ENCODE assay signal across 15 cellular contexts in the genomic region with DNA sequence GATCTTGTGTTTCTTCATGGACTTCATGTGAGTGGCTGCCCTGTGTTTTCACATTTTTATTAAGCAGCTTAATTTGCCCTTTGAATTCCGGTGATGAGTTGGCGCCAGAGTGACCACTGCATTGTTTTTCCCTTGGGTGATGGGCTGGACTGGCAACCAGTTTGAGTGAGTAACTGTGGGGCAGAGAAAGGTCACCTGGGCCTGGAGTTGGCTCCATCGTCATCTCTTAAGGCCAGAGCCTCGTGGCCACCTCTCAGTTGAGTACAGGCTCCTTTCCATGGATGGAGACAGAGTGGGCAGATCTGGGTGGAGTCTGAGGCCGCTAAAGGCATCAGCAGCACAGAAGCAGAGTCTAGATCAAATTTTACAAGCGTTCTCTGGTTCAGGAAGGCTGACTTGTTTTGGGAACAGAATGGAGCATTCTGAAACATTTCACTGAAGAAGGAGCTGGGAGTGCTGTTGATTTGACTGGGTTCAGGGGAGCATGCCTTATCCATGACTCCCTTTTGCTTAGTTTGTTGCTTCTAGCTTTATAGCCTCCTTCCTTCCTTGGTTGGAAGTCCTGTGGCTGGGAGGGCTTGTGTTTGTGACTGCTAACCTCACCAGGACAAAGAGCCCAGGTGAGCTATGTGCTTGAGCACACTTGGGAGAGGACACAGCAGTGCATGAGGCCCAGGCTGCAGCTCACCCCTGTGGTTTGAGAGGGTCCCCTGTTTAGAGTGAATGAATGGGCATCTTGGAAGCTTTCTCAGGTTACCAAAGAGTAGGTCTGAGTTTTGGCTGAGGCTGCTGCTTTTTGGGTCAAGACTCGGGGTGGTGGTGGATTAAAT. TPM values are rescaled to one million over a fixed set of nuclear protein-coding genes. Genes with fewer than 3 reads are reported as not detected.
DNase-seq lines count a peak whose midpoint lies in the region; ATAC-seq and TF ChIP-seq lines count a peak whose summit lies in the region.
"Had no signal": no experiment of that assay in that cellular context is flagged by ENCODE, and none has a peak within 500 bp of the region (broad histone marks: within the 10 kb centered on the region; RNA-seq: fewer than 3 reads in every experiment).

No MANE protein-coding gene starts in this region.

- TF ChIP-seq CTCF in fibroblast of villous mesenchyme (IDR thresholded peaks at IDR 0.05; ENCODE audit: insufficient read depth, low read depth, low read length) (no peak), retinal pigment epithelial cell (conservative IDR thresholded peaks at IDR 0.05; ENCODE audit: low read depth, low read length) (no peak)

- H3K4me3 ChIP-seq in SJSA1 (no peak overlapping the region), fibroblast of villous mesenchyme (ENCODE audit: low read depth, low read length) (no peak overlapping the region), retinal pigment epithelial cell (ENCODE audit: low read length) (no peak overlapping the region)
- H3K4me3 ChIP-seq: Peyer's patch, testis had no signal

- H3K4me1 Mint-ChIP-seq in activated CD4-positive, alpha-beta memory T cell treated with anti-CD3 and anti-CD28 coated beads for 36 hours (ENCODE audit: low read depth) = peaks cover 52% of the 10 kb centered on the region

- H3K27ac ChIP-seq in SJSA1 = 0 out of 2 replicates have a peak overlapping the region, but pooled peaks have one; percentile 18
- H3K27ac ChIP-seq: Peyer's patch, testis had no signal

- peaks cover 19% of the 10 kb centered on the region for H3K4me1 ChIP-seq in SJSA1 (replicated peaks)

- DNase-seq in EH (ENCODE audit: low read depth) = peak; percentile 37
- DNase-seq in SJSA1 (ENCODE audit: low read depth in 1 of 2, low spot score in 2 of 2) = no peak
- peak; percentile 30 for DNase-seq in fibroblast of villous mesenchyme (ENCODE audit: low read depth)
- DNase-seq in retinal pigment epithelial cell (ENCODE audit: low read depth) = peak; percentile 55
- no peak for DNase-seq in cortex of kidney (lab: John Stamatoyannopoulos, UW)
- no peak for DNase-seq in activated CD4-positive, alpha-beta memory T cell treated with anti-CD3 and anti-CD28 coated beads for 36 hours
- DNase-seq: activated naive CD8-positive, alpha-beta T cell treated with anti-CD3 and anti-CD28 coated beads, Interleukin-2, amount 10 ng/mL, durations not matched to agents 7 days and 5 days; foreskin melanocyte; islet precursor cell; NCI-H446 treated with DMSO at 0.1 percent for 48 hours; Peyer's patch; small intestine; testis had no signal

- H3K36me3 Mint-ChIP-seq in activated CD4-positive, alpha-beta memory T cell treated with anti-CD3 and anti-CD28 coated beads for 36 hours = peaks cover 25% of the 10 kb centered on the region

- no peaks in the 10 kb centered on the region for H3K9me3 ChIP-seq in SJSA1 (replicated peaks)
- H3K9me3 ChIP-seq: Peyer's patch, testis had no signal

- H3K4me3 Mint-ChIP-seq in activated CD4-positive, alpha-beta memory T cell treated with anti-CD3 and anti-CD28 coated beads for 36 hours = no peak overlapping the region
- H3K4me3 Mint-ChIP-seq: activated naive CD8-positive, alpha-beta T cell treated with anti-CD3 and anti-CD28 coated beads, Interleukin-2, amount 10 ng/mL, durations not matched to agents 7 days and 5 days had no signal

- intact Hi-C loops in activated CD4-positive, alpha-beta memory T cell treated with anti-CD3 and anti-CD28 coated beads for 36 hours (cut with micrococcal nuclease) = no loop called here

- no peaks in the 10 kb centered on the region for H3K9me3 Mint-ChIP-seq in activated CD4-positive, alpha-beta memory T cell treated with anti-CD3 and anti-CD28 coated beads for 36 hours
- H3K9me3 Mint-ChIP-seq: activated naive CD8-positive, alpha-beta T cell treated with anti-CD3 and anti-CD28 coated beads, Interleukin-2, amount 10 ng/mL, durations not matched to agents 7 days and 5 days had no signal

- no peaks in the 10 kb centered on the region for H3K27me3 ChIP-seq in SJSA1 (replicated peaks)
- H3K27me3 ChIP-seq: Peyer's patch, testis had no signal

- no peaks in the 10 kb centered on the region for H3K27me3 Mint-ChIP-seq in activated CD4-positive, alpha-beta memory T cell treated with anti-CD3 and anti-CD28 coated beads for 36 hours
- H3K27me3 Mint-ChIP-seq: activated naive CD8-positive, alpha-beta T cell treated with anti-CD3 and anti-CD28 coated beads, Interleukin-2, amount 10 ng/mL, durations not matched to agents 7 days and 5 days had no signal

- no peak overlapping the region for H3K27ac Mint-ChIP-seq in activated CD4-positive, alpha-beta memory T cell treated with anti-CD3 and anti-CD28 coated beads for 36 hours
- H3K27ac Mint-ChIP-seq: activated naive CD8-positive, alpha-beta T cell treated with anti-CD3 and anti-CD28 coated beads, Interleukin-2, amount 10 ng/mL, durations not matched to agents 7 days and 5 days had no signal

- CTCF ChIA-PET in activated CD4-positive, alpha-beta memory T cell treated with anti-CD3 and anti-CD28 coated beads for 36 hours (lab: Charles Lee) = interaction anchor here (0.8 to 1.9 kb wide), 3 partner anchors 9 to 94 kb away, joined by 3 to 6 read pairs (median 4); no protein-coding TSS in a partner anchor

- POLR2A ChIA-PET in activated CD4-positive, alpha-beta memory T cell treated with anti-CD3 and anti-CD28 coated beads for 36 hours (lab: Charles Lee) = no interaction called here

- no peak for ATAC-seq in HG03565 (IDR thresholded peaks at IDR 0.05; ENCODE audit: unreplicated experiment)

- peaks cover 53% of the 10 kb centered on the region for H3K36me3 ChIP-seq in SJSA1
- H3K36me3 ChIP-seq: Peyer's patch had no signal

RNA-seq across cellular contexts. Expression of gene BCR, which starts 7.8 kb away (rescaled TPM):
- 27.0 and 28.6 TPM in 2 replicates for total RNA-seq in SJSA1 (2014; rRNA removed; shearing (Covaris generic))
- total RNA-seq in fibroblast of villous mesenchyme = 36.7 and 40.9 TPM in 2 replicates
- 10 to 100 TPM; 60.4 to 69.0 TPM for total RNA-seq in activated CD4-positive, alpha-beta memory T cell treated with anti-CD3 and anti-CD28 coated beads for 36 hours

RNA-seq across cellular contexts. Expression of gene RAB36, which starts 42.8 kb away (rescaled TPM):
- 0.42 TPM in 1 of 2 replicates, not detected in the other for total RNA-seq in SJSA1 (2014; rRNA removed; shearing (Covaris generic))
- 5.6 and 6.1 TPM in 2 replicates for total RNA-seq in fibroblast of villous mesenchyme
- total RNA-seq in activated CD4-positive, alpha-beta memory T cell treated with anti-CD3 and anti-CD28 coated beads for 36 hours = under 1 TPM; 0.31 to 0.46 TPM

RNA-seq across cellular contexts. Expression of gene RSPH14, which starts 46.3 kb away (rescaled TPM):
- not detected in 2 replicates for total RNA-seq in SJSA1 (2014; rRNA removed; shearing (Covaris generic))
- total RNA-seq in fibroblast of villous mesenchyme = under 0.01 and 0.43 TPM in 2 replicates
- under 1 TPM in 1 of 2 experiments, not detected in 1; 0.46 TPM for total RNA-seq in activated CD4-positive, alpha-beta memory T cell treated with anti-CD3 and anti-CD28 coated beads for 36 hours
- total RNA-seq: activated CD8-positive, alpha-beta memory T cell treated with anti-CD3 and anti-CD28 coated beads for 36 hours; Peyer's patch had no signal

Comparison
In these comparisons a context has a peak if more than half of its experiments do, and no peak if none do; other contexts are left out.
1. DNase-seq: peak in EH (single experiment), fibroblast of villous mesenchyme (single experiment) and retinal pigment epithelial cell (single experiment); none in SJSA1 (0 of 2), cortex of kidney (single experiment) and activated CD4-positive, alpha-beta memory T cell treated with anti-CD3 and anti-CD28 coated beads for 36 hours (single experiment).